Comparison of ENCODE assay signal across 18 cellular contexts in genomic region chr7:41964849-41965745, GRCh38.
DNase-seq lines count a peak whose midpoint lies in the region; ATAC-seq and TF ChIP-seq lines count a peak whose summit lies in the region.
"Had no signal": no experiment of that assay in that cellular context is flagged by ENCODE, and none has a peak within 500 bp of the region (broad histone marks: within the 10 kb centered on the region; RNA-seq: fewer than 3 reads in every experiment).

No MANE protein-coding gene starts in this region.

- TF ChIP-seq CTCF in RWPE1 (conservative IDR thresholded peaks at IDR 0.05; ENCODE audit: low read depth) (no peak), osteocyte (IDR thresholded peaks at IDR 0.05) (no peak), upper lobe of right lung (IDR thresholded peaks at IDR 0.05) (no peak), dorsolateral prefrontal cortex (IDR thresholded peaks at IDR 0.05 in 54 of 56, conservative IDR thresholded peaks at IDR 0.05 in 2 of 56; ENCODE audit: low read depth in 1 of 56, partially characterized antibody in 56 of 56) (no peak), endothelial cell (IDR thresholded peaks at IDR 0.05; ENCODE audit: unreplicated experiment) (no peak)

- POLR2A ChIA-PET in RWPE1 (lab: Yijun Ruan, JAX; ENCODE audit: low non-redundant PET), result no interaction called here

- H4K91ac ChIP-seq in mesenchymal stem cell (ENCODE audit: low read length), result no peak overlapping the region

- H3K27me3 Mint-ChIP-seq in osteocyte (ENCODE audit: unreplicated experiment) (no peaks in the 10 kb centered on the region), endothelial cell (ENCODE audit: unreplicated experiment) (peaks cover 2% of the 10 kb centered on the region)

- no peak overlapping the region for H3K23ac ChIP-seq in mesenchymal stem cell (ENCODE audit: low read length in 2 of 2)

- H3K27ac ChIP-seq in RWPE1 (peak overlapping the region; percentile 3; the same call in 1 of the 2 replicates), mesenchymal stem cell (ENCODE audit: low read length, poor library complexity, severe bottlenecking) (no peak overlapping the region), upper lobe of right lung (no peak overlapping the region), dorsolateral prefrontal cortex (no peak overlapping the region)
- H3K27ac ChIP-seq: A549, GM23248 had no signal

- no peak for DNase-seq in RWPE1 (ENCODE audit: low spot score)
- no peak for DNase-seq in mesenchymal stem cell
- DNase-seq in osteocyte (ENCODE audit: extremely low spot score, unreplicated experiment), result peak; percentile 67
- no peak for DNase-seq in upper lobe of right lung
- DNase-seq in kidney tubule cell (ENCODE audit: low spot score), result no peak
- DNase-seq in dorsolateral prefrontal cortex, result no peak
- no peak for DNase-seq in endothelial cell (ENCODE audit: low spot score)
- DNase-seq: 8988T; ACHN; AML-193; Calu3; CD4-positive, alpha-beta memory T cell; COR-L47; DND-41; GM23248; HCEC 1CT had no signal

- no peak overlapping the region for H2AK5ac ChIP-seq in mesenchymal stem cell (ENCODE audit: low read length, severe bottlenecking)

- 99% methylated on average over 47 of the region's 47 CpGs for WGBS in mesenchymal stem cell

- H3K18ac ChIP-seq in mesenchymal stem cell (ENCODE audit: low read depth in 1 of 2, low read length in 2 of 2), result no peak overlapping the region

- H3K9me3 Mint-ChIP-seq in osteocyte (ENCODE audit: unreplicated experiment), result no peaks in the 10 kb centered on the region
- H3K9me3 Mint-ChIP-seq in endothelial cell (ENCODE audit: unreplicated experiment), result no peaks in the 10 kb centered on the region
- H3K9me3 Mint-ChIP-seq: CD4-positive, alpha-beta memory T cell had no signal

- H3K4me1 ChIP-seq in mesenchymal stem cell (ENCODE audit: control insufficient read depth, insufficient read depth, low read depth, low read length) (peaks cover 12% of the 10 kb centered on the region), upper lobe of right lung (no peaks in the 10 kb centered on the region)
- H3K4me1 ChIP-seq: A549 had no signal

- CTCF ChIA-PET in RWPE1 (lab: Yijun Ruan, JAX), result interaction anchor here (1.0 kb wide), 1 partner anchor 22 kb away, joined by 4 read pairs; no protein-coding TSS in a partner anchor

- intact Hi-C loops in upper lobe of right lung (cut with DNase I) (no loop called here), dorsolateral prefrontal cortex (cut with DNase I) (no loop called here)

- no peak overlapping the region for H3K9ac ChIP-seq in mesenchymal stem cell (ENCODE audit: low read length)
- H3K9ac ChIP-seq: GM23248 had no signal

- H3K9me3 ChIP-seq in mesenchymal stem cell (ENCODE audit: control insufficient read depth, low read length) (no peaks in the 10 kb centered on the region), upper lobe of right lung (no peaks in the 10 kb centered on the region)
- H3K9me3 ChIP-seq: A549 had no signal

- H3K4me3 ChIP-seq in mesenchymal stem cell (ENCODE audit: insufficient read depth in 1 of 2, low read depth in 1 of 2, low read length in 2 of 2) (no peak overlapping the region), upper lobe of right lung (no peak overlapping the region), dorsolateral prefrontal cortex (no peak overlapping the region)
- H3K4me3 ChIP-seq: A549, GM23248 had no signal

- peaks cover 57% of the 10 kb centered on the region for H3K36me3 Mint-ChIP-seq in osteocyte (ENCODE audit: unreplicated experiment)
- H3K36me3 Mint-ChIP-seq in endothelial cell (ENCODE audit: low read depth, unreplicated experiment), result peaks cover 3% of the 10 kb centered on the region
- H3K36me3 Mint-ChIP-seq: CD4-positive, alpha-beta memory T cell had no signal

- ATAC-seq in upper lobe of right lung, result peak; percentile 13
- no peak for ATAC-seq in GM19395 (IDR thresholded peaks at IDR 0.05; ENCODE audit: unreplicated experiment)
- ATAC-seq: A549 had no signal

- peaks cover 28 to 81% of the 10 kb centered on the region in 2 experiments for H3K36me3 ChIP-seq in mesenchymal stem cell (ENCODE audit: control insufficient read depth in 1 of 2, insufficient read depth in 2 of 2, low read depth in 1 of 2, low read length in 2 of 2)
- H3K36me3 ChIP-seq in upper lobe of right lung, result peaks cover 10% of the 10 kb centered on the region

- H3K4me2 ChIP-seq in mesenchymal stem cell (ENCODE audit: low read length, poor library complexity, severe bottlenecking), result no peak overlapping the region
- H3K4me2 ChIP-seq: A549 had no signal

- H3K4me1 Mint-ChIP-seq in osteocyte (ENCODE audit: unreplicated experiment) (peaks cover 12% of the 10 kb centered on the region), endothelial cell (ENCODE audit: unreplicated experiment) (no peaks in the 10 kb centered on the region)
- H3K4me1 Mint-ChIP-seq: CD4-positive, alpha-beta memory T cell had no signal

- H2BK120ac ChIP-seq in mesenchymal stem cell (ENCODE audit: low read depth, low read length), result no peak overlapping the region

- H3K4me3 Mint-ChIP-seq in osteocyte (ENCODE audit: unreplicated experiment) (no peak overlapping the region), endothelial cell (ENCODE audit: unreplicated experiment) (no peak overlapping the region)
- H3K4me3 Mint-ChIP-seq: CD4-positive, alpha-beta memory T cell had no signal

- H2BK5ac ChIP-seq in mesenchymal stem cell (ENCODE audit: low read depth, low read length, poor library complexity, severe bottlenecking), result no peak overlapping the region

- peak overlapping the region; percentile 47 for H4K8ac ChIP-seq in mesenchymal stem cell (ENCODE audit: low read length)

- no peaks in the 10 kb centered on the region for H3K79me1 ChIP-seq in mesenchymal stem cell (replicated peaks; ENCODE audit: low read length, poor library complexity, severe bottlenecking)

- H3K27me3 ChIP-seq in mesenchymal stem cell (ENCODE audit: control insufficient read depth in 1 of 2, insufficient read depth in 1 of 2, low read length in 2 of 2) (no peaks in the 10 kb centered on the region), upper lobe of right lung (no peaks in the 10 kb centered on the region), dorsolateral prefrontal cortex (peaks cover 0 to 19% (median 0%) of the 10 kb centered on the region in 45 donors)

- no peak overlapping the region for H2BK15ac ChIP-seq in mesenchymal stem cell (ENCODE audit: low read depth, poor library complexity, severe bottlenecking)

- no peak overlapping the region for H2BK12ac ChIP-seq in mesenchymal stem cell (ENCODE audit: low read length in 2 of 2)

- H3K27ac Mint-ChIP-seq in osteocyte (ENCODE audit: unreplicated experiment) (no peak overlapping the region), endothelial cell (ENCODE audit: unreplicated experiment) (no peak overlapping the region)
- H3K27ac Mint-ChIP-seq: CD4-positive, alpha-beta memory T cell had no signal

- no peak overlapping the region for H2AFZ ChIP-seq in mesenchymal stem cell (ENCODE audit: low read depth, low read length)
- H2AFZ ChIP-seq: GM23248 had no signal

- H3K4ac ChIP-seq in mesenchymal stem cell (ENCODE audit: low read depth in 1 of 2, low read length in 2 of 2), result no peak overlapping the region

- peak overlapping the region in 1 of 2 experiments; percentile 47 for H3K14ac ChIP-seq in mesenchymal stem cell (ENCODE audit: low read length in 2 of 2)
